ENCODE assay signal across 34 cellular contexts in the genomic region with DNA sequence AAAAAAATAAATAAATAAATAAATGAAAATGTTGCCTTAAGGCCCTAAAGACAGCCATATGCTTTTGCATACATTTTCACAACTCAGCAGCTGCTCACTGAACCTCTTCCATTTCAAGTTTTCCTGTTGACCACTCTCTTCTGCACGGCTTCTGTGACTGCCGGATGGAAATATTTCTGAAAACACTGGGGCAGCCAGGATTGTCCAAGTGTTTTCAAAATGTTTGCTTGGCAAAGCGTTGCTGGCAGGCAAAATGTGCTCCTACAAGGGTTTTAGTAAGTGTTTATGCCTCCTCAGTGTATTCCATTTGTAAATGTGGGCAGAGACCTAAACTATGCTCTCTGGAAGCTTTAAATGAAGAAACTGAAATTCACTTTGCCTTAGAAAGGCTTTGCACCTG.
"Had no signal": no experiment of that assay in that cellular context is flagged by ENCODE, and none has a peak within 500 bp of the region (broad histone marks: within the 10 kb centered on the region; RNA-seq: fewer than 3 reads in every experiment).

No MANE protein-coding gene starts in this region.

- H3K9me3 Mint-ChIP-seq: activated B cell treated with CpG ODN at 0.5 μM for 24 hours; activated CD4-positive, alpha-beta T cell treated with anti-CD3 and anti-CD28 coated beads, Interleukin-2, amount 10 ng/mL, durations not matched to agents 24 days and 14 days; activated naive CD8-positive, alpha-beta T cell treated with anti-CD3 and anti-CD28 coated beads for 36 hours; activated T-cell treated with anti-CD3 and anti-CD28 coated beads, Interleukin-2, amount 50 U/mL, for 72 hours; T-helper 1 cell treated with Interleukin-12 subunit alpha and Interleukin-12 subunit beta and Interleukin-4 antibody, amounts not matched to agents 30 μg/mL and 1 μg/mL, for 36 hours; T-helper 2 cell treated with Interferon-gamma antibody and Interleukin-4, amounts not matched to agents 5 μg/mL and 100 μg/mL, for 36 hours had no signal

- H3K4me1 Mint-ChIP-seq: activated B cell treated with CpG ODN at 0.5 μM for 24 hours; activated CD4-positive, alpha-beta T cell treated with anti-CD3 and anti-CD28 coated beads, Interleukin-2, amount 10 ng/mL, durations not matched to agents 24 days and 14 days; activated naive CD8-positive, alpha-beta T cell treated with anti-CD3 and anti-CD28 coated beads for 36 hours; activated T-helper 17 cell treated with anti-CD3 and anti-CD28 coated beads, Interleukin-2, amount 50 U/mL, for 72 hours had no signal

- DNase-seq: activated B cell treated with CpG ODN at 0.5 μM for 24 hours; activated CD4-positive, alpha-beta memory T cell treated with anti-CD3 and anti-CD28 coated beads for 36 hours; activated CD4-positive, alpha-beta T cell treated with anti-CD3 and anti-CD28 coated beads for 4 hours; activated CD4-positive, alpha-beta T cell treated with anti-CD3 and anti-CD28 coated beads, Interleukin-2, amount 10 ng/mL, durations not matched to agents 24 days and 14 days; activated CD4-positive, alpha-beta T cell treated with anti-CD3 and anti-CD28 coated beads, Interleukin-2, amount 50 U/mL, for 1 hour; activated CD4-positive, alpha-beta T cell treated with anti-CD3 and anti-CD28 coated beads, Interleukin-2, amount 50 U/mL, for 4 hours; activated CD4-positive, CD25-positive, alpha-beta regulatory T cell treated with anti-CD3 and anti-CD28 coated beads, Interleukin-2, amount 50 U/mL, for 72 hours; activated CD8-positive, alpha-beta memory T cell treated with anti-CD3 and anti-CD28 coated beads, Interleukin-2, amount 50 U/mL, for 4 hours; activated CD8-positive, alpha-beta T cell treated with anti-CD3 and anti-CD28 coated beads for 36 hours; activated effector memory CD4-positive, alpha-beta T cell treated with anti-CD3 and anti-CD28 coated beads, Interleukin-2, amount 50 U/mL, for 16 hours; activated gamma-delta T cell treated with Interleukin-2 at 50 U/mL for 16 hours; activated naive CD4-positive, alpha-beta T cell; activated naive CD4-positive, alpha-beta T cell treated with anti-CD3 and anti-CD28 coated beads for 36 hours; activated naive CD4-positive, alpha-beta T cell treated with anti-CD3 and anti-CD28 coated beads, Interleukin-2, amount 50 U/mL, for 16 hours; activated naive CD8-positive, alpha-beta T cell treated with anti-CD3 and anti-CD28 coated beads for 36 hours; activated T-cell treated with anti-CD3 and anti-CD28 coated beads for 4 hours; activated T-cell treated with anti-CD3 and anti-CD28 coated beads, Interleukin-2, amount 50 U/mL, for 1 hour; activated T-cell treated with anti-CD3 and anti-CD28 coated beads, Interleukin-2, amount 50 U/mL, for 4 hours; activated T-cell treated with anti-CD3 and anti-CD28 coated beads, Interleukin-2, amount 50 U/mL, for 72 hours; adrenal gland; amniotic stem cell; aorta; body of pancreas; brain microvascular endothelial cell; central memory CD4-positive, alpha-beta T cell; cerebellar nuclear complex; T-helper 1 cell; T-helper 2 cell; T-helper 9 cell had no signal

- ATAC-seq: activated CD8-positive, alpha-beta T cell treated with anti-CD3 and anti-CD28 coated beads for 36 hours; activated naive CD4-positive, alpha-beta T cell treated with anti-CD3 and anti-CD28 coated beads, Interleukin-2, amount 50 U/mL, for 72 hours; activated T-cell treated with anti-CD3 and anti-CD28 coated beads, Interleukin-2, amount 50 U/mL, for 4 hours; activated T-cell treated with anti-CD3 and anti-CD28 coated beads, Interleukin-2, amount 50 U/mL, for 72 hours; activated T-helper 17 cell treated with anti-CD3 and anti-CD28 coated beads, Interleukin-2, amount 50 U/mL, for 72 hours; body of pancreas had no signal

- H3K27ac Mint-ChIP-seq: activated B cell treated with CpG ODN at 0.5 μM for 24 hours; activated CD4-positive, alpha-beta memory T cell treated with anti-CD3 and anti-CD28 coated beads for 36 hours; activated CD4-positive, alpha-beta T cell treated with anti-CD3 and anti-CD28 coated beads, Interleukin-2, amount 10 ng/mL, durations not matched to agents 24 days and 14 days; activated CD8-positive, alpha-beta T cell treated with anti-CD3 and anti-CD28 coated beads for 36 hours; activated naive CD4-positive, alpha-beta T cell treated with anti-CD3 and anti-CD28 coated beads for 36 hours; activated naive CD4-positive, alpha-beta T cell treated with anti-CD3 and anti-CD28 coated beads, Interleukin-2, amount 50 U/mL, for 72 hours; activated naive CD8-positive, alpha-beta T cell treated with anti-CD3 and anti-CD28 coated beads for 36 hours; activated T-cell treated with anti-CD3 and anti-CD28 coated beads, Interleukin-2, amount 50 U/mL, for 72 hours; activated T-helper 1 cell treated with anti-CD3 and anti-CD28 coated beads, Interleukin-12 subunit alpha, Interleukin-12 subunit beta, Interleukin-2, Interleukin-4 antibody, amounts not matched to agents 30 ng/mL and 10 ng/mL and 1 ng/mL, durations not matched to agents 14 hours and 24 hours and 36 hours; activated T-helper 17 cell treated with anti-CD3 and anti-CD28 coated beads, Interleukin-2, amount 50 U/mL, for 72 hours; T-helper 1 cell treated with Interleukin-12 subunit alpha and Interleukin-12 subunit beta and Interleukin-4 antibody, amounts not matched to agents 30 μg/mL and 1 μg/mL, for 36 hours; T-helper 2 cell treated with Interferon-gamma antibody and Interleukin-4, amounts not matched to agents 5 μg/mL and 100 μg/mL, for 36 hours had no signal

- H3K36me3 Mint-ChIP-seq: activated CD4-positive, alpha-beta memory T cell treated with anti-CD3 and anti-CD28 coated beads for 36 hours; activated naive CD4-positive, alpha-beta T cell treated with anti-CD3 and anti-CD28 coated beads, Interleukin-2, amount 50 U/mL, for 72 hours; activated naive CD8-positive, alpha-beta T cell treated with anti-CD3 and anti-CD28 coated beads for 36 hours had no signal

- H3K4me3 Mint-ChIP-seq: activated B cell treated with CpG ODN at 0.5 μM for 24 hours; activated CD4-positive, alpha-beta memory T cell treated with anti-CD3 and anti-CD28 coated beads for 36 hours; activated CD4-positive, alpha-beta T cell treated with anti-CD3 and anti-CD28 coated beads, Interleukin-2, amount 10 ng/mL, durations not matched to agents 24 days and 14 days; activated CD8-positive, alpha-beta T cell treated with anti-CD3 and anti-CD28 coated beads for 36 hours; activated naive CD4-positive, alpha-beta T cell treated with anti-CD3 and anti-CD28 coated beads for 36 hours; activated naive CD8-positive, alpha-beta T cell treated with anti-CD3 and anti-CD28 coated beads for 36 hours; activated T-cell treated with anti-CD3 and anti-CD28 coated beads, Interleukin-2, amount 50 U/mL, for 4 hours; activated T-cell treated with anti-CD3 and anti-CD28 coated beads, Interleukin-2, amount 50 U/mL, for 72 hours; activated T-helper 1 cell treated with anti-CD3 and anti-CD28 coated beads, Interleukin-12 subunit alpha, Interleukin-12 subunit beta, Interleukin-2, Interleukin-4 antibody, amounts not matched to agents 30 ng/mL and 10 ng/mL and 1 ng/mL, durations not matched to agents 14 hours and 24 hours and 36 hours; activated T-helper 17 cell treated with anti-CD3 and anti-CD28 coated beads, Interleukin-2, amount 50 U/mL, for 72 hours; T-helper 1 cell treated with Interleukin-12 subunit alpha and Interleukin-12 subunit beta and Interleukin-4 antibody, amounts not matched to agents 30 μg/mL and 1 μg/mL, for 36 hours; T-helper 2 cell treated with Interferon-gamma antibody and Interleukin-4, amounts not matched to agents 5 μg/mL and 100 μg/mL, for 36 hours had no signal

- H3K27me3 Mint-ChIP-seq: activated B cell treated with CpG ODN at 0.5 μM for 24 hours; activated CD4-positive, alpha-beta memory T cell treated with anti-CD3 and anti-CD28 coated beads for 36 hours; activated CD4-positive, alpha-beta T cell treated with anti-CD3 and anti-CD28 coated beads, Interleukin-2, amount 10 ng/mL, durations not matched to agents 24 days and 14 days; activated CD8-positive, alpha-beta T cell treated with anti-CD3 and anti-CD28 coated beads for 36 hours; activated naive CD8-positive, alpha-beta T cell treated with anti-CD3 and anti-CD28 coated beads for 36 hours; activated T-helper 17 cell treated with anti-CD3 and anti-CD28 coated beads, Interleukin-2, amount 50 U/mL, for 72 hours had no signal
